19 cellular contexts compared by ENCODE assay signal in genomic region chr2:229488232-229488631, GRCh38.
DNase-seq lines count a peak whose midpoint lies in the region; ATAC-seq, FAIRE-seq and TF ChIP-seq lines count a peak whose summit lies in the region.
"Had no signal": no experiment of that assay in that cellular context is flagged by ENCODE, and none has a peak within 500 bp of the region (broad histone marks: within the 10 kb centered on the region; RNA-seq: fewer than 3 reads in every experiment).

No MANE protein-coding gene starts in this region.

- H3K27me3 Mint-ChIP-seq in osteocyte (ENCODE audit: unreplicated experiment) = peaks cover 2% of the 10 kb centered on the region
- H3K27me3 Mint-ChIP-seq in activated T-helper 1 cell treated with anti-CD3 and anti-CD28 coated beads, Interleukin-12 subunit alpha, Interleukin-12 subunit beta, Interleukin-2, Interleukin-4 antibody, amounts not matched to agents 30 ng/mL and 10 ng/mL and 1 ng/mL, durations not matched to agents 14 hours and 24 hours and 36 hours (ENCODE audit: insufficient read depth) = no peaks in the 10 kb centered on the region

- H3K36me3 ChIP-seq in ACC112 (ENCODE audit: insufficient read depth, low read length) (no peaks in the 10 kb centered on the region), RWPE2 (ENCODE audit: low read depth) (no peaks in the 10 kb centered on the region)
- H3K36me3 ChIP-seq: BE2C, HAP-1 had no signal

- ATAC-seq in RWPE2 (ENCODE audit: low read depth) = no peak
- ATAC-seq: CD8-positive, alpha-beta T cell; GM23338 had no signal

- DNase-seq in HTR-8/SVneo (ENCODE audit: insufficient read length, low spot score) = no peak
- DNase-seq in RWPE2 (ENCODE audit: low spot score) = no peak
- DNase-seq in osteocyte (ENCODE audit: extremely low spot score, unreplicated experiment) = peak; percentile 46
- no peak for DNase-seq in activated T-helper 1 cell treated with anti-CD3 and anti-CD28 coated beads, Interleukin-12 subunit alpha, Interleukin-12 subunit beta, Interleukin-2, Interleukin-4 antibody, amounts not matched to agents 30 ng/mL and 10 ng/mL and 1 ng/mL, durations not matched to agents 14 hours and 24 hours and 36 hours (ENCODE audit: low spot score)
- no peak for DNase-seq in NCI-H2081 (lab: John Stamatoyannopoulos, UW)
- DNase-seq in NCI-H446 (lab: John Stamatoyannopoulos, UW) = no peak
- DNase-seq: BE2C; CD8-positive, alpha-beta T cell; COR-L47; DMS153; DMS79 treated with DMSO at 0.1 percent for 48 hours had no signal

- H3K36me3 Mint-ChIP-seq in osteocyte (ENCODE audit: unreplicated experiment) = no peaks in the 10 kb centered on the region
- H3K36me3 Mint-ChIP-seq in activated T-helper 1 cell treated with anti-CD3 and anti-CD28 coated beads, Interleukin-12 subunit alpha, Interleukin-12 subunit beta, Interleukin-2, Interleukin-4 antibody, amounts not matched to agents 30 ng/mL and 10 ng/mL and 1 ng/mL, durations not matched to agents 14 hours and 24 hours and 36 hours (ENCODE audit: low read depth) = no peaks in the 10 kb centered on the region
- H3K36me3 Mint-ChIP-seq: CD14-positive monocyte; CD8-positive, alpha-beta T cell had no signal

- peak; percentile 40 for FAIRE-seq in HTR-8/SVneo (lab: Jason Lieb, UNC)
- FAIRE-seq: A204.1, D721Med, G401.6, GM12891 had no signal

- H3K27me3 ChIP-seq in ACC112 (ENCODE audit: insufficient read depth, low read length) = no peaks in the 10 kb centered on the region
- H3K27me3 ChIP-seq in RWPE2 (ENCODE audit: insufficient read depth, poor library complexity, severe bottlenecking) = no peaks in the 10 kb centered on the region
- H3K27me3 ChIP-seq: BE2C had no signal

- intact Hi-C loops in activated T-helper 1 cell treated with anti-CD3 and anti-CD28 coated beads, Interleukin-12 subunit alpha, Interleukin-12 subunit beta, Interleukin-2, Interleukin-4 antibody, amounts not matched to agents 30 ng/mL and 10 ng/mL and 1 ng/mL, durations not matched to agents 14 hours and 24 hours and 36 hours (cut with micrococcal nuclease) = no loop called here

- H3K9me3 ChIP-seq in RWPE2 (ENCODE audit: severe bottlenecking) = no peaks in the 10 kb centered on the region
- H3K9me3 ChIP-seq: BE2C, HAP-1 had no signal

- H3K4me1 Mint-ChIP-seq in osteocyte (ENCODE audit: unreplicated experiment) = no peaks in the 10 kb centered on the region
- no peaks in the 10 kb centered on the region for H3K4me1 Mint-ChIP-seq in activated T-helper 1 cell treated with anti-CD3 and anti-CD28 coated beads, Interleukin-12 subunit alpha, Interleukin-12 subunit beta, Interleukin-2, Interleukin-4 antibody, amounts not matched to agents 30 ng/mL and 10 ng/mL and 1 ng/mL, durations not matched to agents 14 hours and 24 hours and 36 hours (ENCODE audit: low read depth)
- H3K4me1 Mint-ChIP-seq: CD14-positive monocyte had no signal

- H3K9me3 Mint-ChIP-seq in osteocyte (ENCODE audit: unreplicated experiment) = peaks cover 8% of the 10 kb centered on the region
- no peaks in the 10 kb centered on the region for H3K9me3 Mint-ChIP-seq in activated T-helper 1 cell treated with anti-CD3 and anti-CD28 coated beads, Interleukin-12 subunit alpha, Interleukin-12 subunit beta, Interleukin-2, Interleukin-4 antibody, amounts not matched to agents 30 ng/mL and 10 ng/mL and 1 ng/mL, durations not matched to agents 14 hours and 24 hours and 36 hours

- no peak overlapping the region for H3K4me3 Mint-ChIP-seq in osteocyte (ENCODE audit: unreplicated experiment)
- H3K4me3 Mint-ChIP-seq in activated T-helper 1 cell treated with anti-CD3 and anti-CD28 coated beads, Interleukin-12 subunit alpha, Interleukin-12 subunit beta, Interleukin-2, Interleukin-4 antibody, amounts not matched to agents 30 ng/mL and 10 ng/mL and 1 ng/mL, durations not matched to agents 14 hours and 24 hours and 36 hours = no peak overlapping the region
- H3K4me3 Mint-ChIP-seq: CD14-positive monocyte; CD8-positive, alpha-beta T cell; GM23338 had no signal

- H3K27ac ChIP-seq in ACC112 (ENCODE audit: low read depth, low read length) (peak overlapping the region; percentile 73), RWPE2 (ENCODE audit: poor library complexity, severe bottlenecking) (peak overlapping the region; percentile 68)

- TF ChIP-seq CTCF in RWPE2 (IDR thresholded peaks at IDR 0.05; ENCODE audit: poor library complexity, severe bottlenecking) (no peak), osteocyte (IDR thresholded peaks at IDR 0.05) (no peak)

- H3K4me1 ChIP-seq in ACC112 (ENCODE audit: control insufficient read depth, insufficient read depth, low read length, unreplicated experiment) (peaks cover 40% of the 10 kb centered on the region), RWPE2 (ENCODE audit: insufficient read depth, poor library complexity, severe bottlenecking) (peaks cover 10% of the 10 kb centered on the region)
- H3K4me1 ChIP-seq: BE2C, HAP-1 had no signal

- H3K4me3 ChIP-seq in ACC112 (ENCODE audit: low read depth, low read length) (no peak overlapping the region), RWPE2 (ENCODE audit: severe bottlenecking) (no peak overlapping the region)
- H3K4me3 ChIP-seq: GM23338, HAP-1 had no signal

- no peak overlapping the region for H2AFZ ChIP-seq in ACC112 (ENCODE audit: low read length, unreplicated experiment)
- H2AFZ ChIP-seq: GM23338 had no signal

- no peaks in the 10 kb centered on the region for H3K79me2 ChIP-seq in ACC112 (ENCODE audit: control insufficient read depth, insufficient read depth, low read length, unreplicated experiment)

- H3K27ac Mint-ChIP-seq in osteocyte (ENCODE audit: unreplicated experiment) = no peak overlapping the region
- no peak overlapping the region for H3K27ac Mint-ChIP-seq in activated T-helper 1 cell treated with anti-CD3 and anti-CD28 coated beads, Interleukin-12 subunit alpha, Interleukin-12 subunit beta, Interleukin-2, Interleukin-4 antibody, amounts not matched to agents 30 ng/mL and 10 ng/mL and 1 ng/mL, durations not matched to agents 14 hours and 24 hours and 36 hours
- H3K27ac Mint-ChIP-seq: CD14-positive monocyte; CD8-positive, alpha-beta T cell; GM23338 had no signal
